Comparison of ENCODE assay signal across 8 cellular contexts in genomic region chr1:177945943-177946650, GRCh38. TPM values are rescaled to one million over a fixed set of nuclear protein-coding genes. Genes with fewer than 3 reads are reported as not detected.
A peak's percentile ranks its signal among the peaks of the same experiment; 100 is the strongest.
DNase-seq lines count a peak whose midpoint lies in the region; ATAC-seq and TF ChIP-seq lines count a peak whose summit lies in the region.

No MANE protein-coding gene starts in this region.

- H3K27me3 ChIP-seq in right cardiac atrium (ENCODE audit: control insufficient read depth, insufficient read depth), result no peaks in the 10 kb centered on the region
- no peaks in the 10 kb centered on the region for H3K27me3 ChIP-seq in spleen (replicated peaks in 1 of 7)

- TF ChIP-seq CTCF in spleen (IDR thresholded peaks at IDR 0.05 in 8 of 11, conservative IDR thresholded peaks at IDR 0.05 in 3 of 11), result peak; percentile 10 to 80 (median 69)

- intact Hi-C loops in right cardiac atrium (cut with DNase I), result loop anchor here in 3 of 4 donors (10.0 kb wide), 2 partner anchors 691 to 1051 kb away; no protein-coding TSS in a partner anchor
- intact Hi-C loops in spleen (cut with DNase I; ENCODE audit: low total_unique reads), result loop anchor here (5.0 kb wide), 1 partner anchor 241 kb away; no protein-coding TSS in a partner anchor

- DNase-seq in DMS153 (lab: John Stamatoyannopoulos, UW), result peak; percentile 65
- DNase-seq in NCI-H82 (lab: John Stamatoyannopoulos, UW), result peak; percentile 86
- peak; percentile 38 for DNase-seq in amniotic epithelial cell (ENCODE audit: low read depth)
- peak; percentile 41 to 68 (median 66) for DNase-seq in right cardiac atrium
- no peak for DNase-seq in spleen
- DNase-seq in T-helper 9 cell, result no peak

- H3K4me1 ChIP-seq in right cardiac atrium (ENCODE audit: control insufficient read depth, insufficient read depth, low read length) (peaks cover 3% of the 10 kb centered on the region), spleen (peaks cover 0 to 26% (median 0%) of the 10 kb centered on the region in 6 donors)

- ATAC-seq in GM19043 (IDR thresholded peaks at IDR 0.05; ENCODE audit: low read depth, unreplicated experiment) (peak; percentile 58), HG03520 (IDR thresholded peaks at IDR 0.05; ENCODE audit: unreplicated experiment) (peak; percentile 65), right cardiac atrium (peak; percentile 54 to 58)

- H3K27ac ChIP-seq in right cardiac atrium (ENCODE audit: low read length), result no peak overlapping the region
- H3K27ac ChIP-seq in spleen, result no peak overlapping the region

- TF ChIP-seq POLR2A in spleen (IDR thresholded peaks at IDR 0.05), result no peak

- peaks cover 0 to 16% (median 0%) of the 10 kb centered on the region in 6 donors for H3K36me3 ChIP-seq in spleen

- 57% methylated on average over 12 of the region's 12 CpGs for WGBS in right cardiac atrium
- 47 to 64% (median 56%) methylated on average over 12 of the region's 12 CpGs for WGBS in spleen, 5 donors

- H3K9me3 ChIP-seq in right cardiac atrium (ENCODE audit: control insufficient read depth, low read length) (no peaks in the 10 kb centered on the region), spleen (no peaks in the 10 kb centered on the region)

- H3K4me3 ChIP-seq in right cardiac atrium (ENCODE audit: low read length) (no peak overlapping the region), spleen (no peak overlapping the region)

RNA-seq across cellular contexts. Expression of gene SEC16B, which starts 23.8 kb away (rescaled TPM):
- total RNA-seq in right cardiac atrium, result 1 to 10 TPM; 1.4 to 3.9 (median 2.6) TPM
- polyA plus RNA-seq in right cardiac atrium, result 2.9 TPM
- total RNA-seq in spleen, result 10 to 100 TPM in 2 of 7 donors, 1 to 10 TPM in 5; 3.3 to 15.4 (median 8.1) TPM
- polyA plus RNA-seq in spleen, result 1 to 10 TPM; 2.9 to 8.6 (median 7.4) TPM

Comparison
In these comparisons a context has a peak if more than half of its experiments do, and no peak if none do; other contexts are left out.
1. DNase-seq: peak in DMS153 (single experiment), NCI-H82 (single experiment), amniotic epithelial cell (single experiment) and right cardiac atrium (3 of 3); none in spleen (single experiment) and T-helper 9 cell (single experiment).
2. Peak in every context shown above with its lines, with median percentiles within 50 percentile points of each other: ATAC-seq.